1 cellular context compared by ENCODE assay signal in the genomic region with DNA sequence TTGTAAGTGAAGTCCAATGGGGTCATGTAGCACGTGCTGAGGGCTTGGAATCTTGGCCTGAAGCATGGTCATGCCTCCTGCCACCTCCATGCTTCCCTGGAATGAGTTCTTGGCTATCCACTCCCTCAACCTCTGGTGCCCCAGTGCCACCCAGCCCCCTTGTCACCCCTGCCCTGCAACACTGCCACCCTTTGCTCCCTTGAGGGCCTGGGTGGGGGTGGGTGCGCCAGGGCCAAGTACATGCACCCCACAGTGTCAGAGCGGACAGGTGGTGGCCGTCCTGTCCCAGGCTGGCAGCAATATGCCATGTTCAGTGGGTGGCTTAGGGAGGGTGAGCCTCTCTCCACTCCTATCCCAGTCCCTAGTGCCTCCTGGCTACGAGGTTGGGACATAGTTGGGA.
TF ChIP-seq lines count a peak whose summit lies in the region.

No MANE protein-coding gene starts in this region.

TF ChIP-seq in A549, 52 proteins besides CTCF, POLR2A, EP300 and RAD21 (continued from another document):
- TF ChIP-seq ESRRA (IDR thresholded peaks at IDR 0.05; ENCODE audit: borderline replicate concordance, low read length) (no peak), HOXA7 (CRISPR knock-in tag; IDR thresholded peaks at IDR 0.05) (no peak)
- TF ChIP-seq, protein P1, sequence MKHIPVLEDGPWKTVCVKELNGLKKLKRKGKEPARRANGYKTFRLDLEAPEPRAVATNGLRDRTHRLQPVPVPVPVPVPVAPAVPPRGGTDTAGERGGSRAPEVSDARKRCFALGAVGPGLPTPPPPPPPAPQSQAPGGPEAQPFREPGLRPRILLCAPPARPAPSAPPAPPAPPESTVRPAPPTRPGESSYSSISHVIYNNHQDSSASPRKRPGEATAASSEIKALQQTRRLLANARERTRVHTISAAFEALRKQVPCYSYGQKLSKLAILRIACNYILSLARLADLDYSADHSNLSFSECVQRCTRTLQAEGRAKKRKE (CRISPR knock-in tag; IDR thresholded peaks at IDR 0.05; ENCODE audit: low read depth), result no peak
- TF ChIP-seq, protein P2, sequence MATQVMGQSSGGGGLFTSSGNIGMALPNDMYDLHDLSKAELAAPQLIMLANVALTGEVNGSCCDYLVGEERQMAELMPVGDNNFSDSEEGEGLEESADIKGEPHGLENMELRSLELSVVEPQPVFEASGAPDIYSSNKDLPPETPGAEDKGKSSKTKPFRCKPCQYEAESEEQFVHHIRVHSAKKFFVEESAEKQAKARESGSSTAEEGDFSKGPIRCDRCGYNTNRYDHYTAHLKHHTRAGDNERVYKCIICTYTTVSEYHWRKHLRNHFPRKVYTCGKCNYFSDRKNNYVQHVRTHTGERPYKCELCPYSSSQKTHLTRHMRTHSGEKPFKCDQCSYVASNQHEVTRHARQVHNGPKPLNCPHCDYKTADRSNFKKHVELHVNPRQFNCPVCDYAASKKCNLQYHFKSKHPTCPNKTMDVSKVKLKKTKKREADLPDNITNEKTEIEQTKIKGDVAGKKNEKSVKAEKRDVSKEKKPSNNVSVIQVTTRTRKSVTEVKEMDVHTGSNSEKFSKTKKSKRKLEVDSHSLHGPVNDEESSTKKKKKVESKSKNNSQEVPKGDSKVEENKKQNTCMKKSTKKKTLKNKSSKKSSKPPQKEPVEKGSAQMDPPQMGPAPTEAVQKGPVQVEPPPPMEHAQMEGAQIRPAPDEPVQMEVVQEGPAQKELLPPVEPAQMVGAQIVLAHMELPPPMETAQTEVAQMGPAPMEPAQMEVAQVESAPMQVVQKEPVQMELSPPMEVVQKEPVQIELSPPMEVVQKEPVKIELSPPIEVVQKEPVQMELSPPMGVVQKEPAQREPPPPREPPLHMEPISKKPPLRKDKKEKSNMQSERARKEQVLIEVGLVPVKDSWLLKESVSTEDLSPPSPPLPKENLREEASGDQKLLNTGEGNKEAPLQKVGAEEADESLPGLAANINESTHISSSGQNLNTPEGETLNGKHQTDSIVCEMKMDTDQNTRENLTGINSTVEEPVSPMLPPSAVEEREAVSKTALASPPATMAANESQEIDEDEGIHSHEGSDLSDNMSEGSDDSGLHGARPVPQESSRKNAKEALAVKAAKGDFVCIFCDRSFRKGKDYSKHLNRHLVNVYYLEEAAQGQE (IDR thresholded peaks at IDR 0.05), result no peak
- TF ChIP-seq, protein P3, sequence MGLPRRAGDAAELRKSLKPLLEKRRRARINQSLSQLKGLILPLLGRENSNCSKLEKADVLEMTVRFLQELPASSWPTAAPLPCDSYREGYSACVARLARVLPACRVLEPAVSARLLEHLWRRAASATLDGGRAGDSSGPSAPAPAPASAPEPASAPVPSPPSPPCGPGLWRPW (IDR thresholded peaks at IDR 0.05), result no peak
